Comparison of ENCODE assay signal across 23 cellular contexts in the genomic region with DNA sequence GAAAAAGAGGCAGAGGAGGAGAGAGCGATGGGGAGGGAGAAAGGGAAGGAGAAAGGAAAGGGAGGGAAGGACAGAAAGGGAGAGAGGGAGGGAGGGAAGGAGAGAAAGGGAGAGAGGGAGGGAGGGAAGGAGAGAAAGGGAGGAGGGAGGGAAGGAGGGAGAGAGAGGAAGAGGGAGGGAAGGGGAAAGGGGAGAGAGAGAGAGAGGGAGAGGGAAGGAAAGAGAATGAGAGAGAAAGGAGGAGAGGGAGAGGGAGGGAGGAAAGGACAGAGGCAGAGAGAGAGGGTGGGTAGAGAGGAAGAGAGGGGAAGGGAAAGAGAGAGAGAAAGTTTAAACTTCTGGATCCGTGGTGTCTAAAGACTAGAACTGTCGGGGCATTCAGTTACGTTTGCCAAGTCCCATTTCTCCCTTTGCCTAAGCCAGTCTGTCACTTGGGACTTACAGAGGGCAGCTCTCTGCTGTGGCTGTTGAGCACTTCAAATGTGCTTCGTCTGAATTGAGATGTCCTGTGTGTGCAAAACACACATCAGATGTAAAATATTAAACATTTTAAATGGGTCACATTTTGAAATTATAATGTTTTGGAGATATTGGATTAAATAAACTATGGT.
DNase-seq lines count a peak whose midpoint lies in the region; ATAC-seq and TF ChIP-seq lines count a peak whose summit lies in the region.
"Had no signal": no experiment of that assay in that cellular context is flagged by ENCODE, and none has a peak within 500 bp of the region (broad histone marks: within the 10 kb centered on the region; RNA-seq: fewer than 3 reads in every experiment).

No MANE protein-coding gene starts in this region.

- H3K79me2 ChIP-seq in mammary epithelial cell (ENCODE audit: insufficient read depth, low read length) (no peaks in the 10 kb centered on the region), parathyroid adenoma (no peaks in the 10 kb centered on the region)

- 53% methylated on average over 2 of the region's 5 CpGs for WGBS in mammary epithelial cell (ENCODE audit: low coverage, missing lambda C conversion rate)

- peaks cover 8% of the 10 kb centered on the region for H3K27me3 Mint-ChIP-seq in activated naive CD4-positive, alpha-beta T cell treated with anti-CD3 and anti-CD28 coated beads, Interleukin-2, amount 10 ng/mL, durations not matched to agents 7 days and 5 days

- H3K36me3 ChIP-seq in mammary epithelial cell (ENCODE audit: insufficient read depth, low read length), result no peaks in the 10 kb centered on the region
- H3K36me3 ChIP-seq in parathyroid adenoma (ENCODE audit: control insufficient read depth, insufficient read depth, low read length), result no peaks in the 10 kb centered on the region
- H3K36me3 ChIP-seq: BLaER1 treated with 17β-estradiol and CSF1 and Interleukin-3, amounts not matched to agents 10 nM and 100 nM; brain microvascular endothelial cell; upper lobe of right lung had no signal

- no peak overlapping the region for H3K4me3 Mint-ChIP-seq in activated naive CD4-positive, alpha-beta T cell treated with anti-CD3 and anti-CD28 coated beads, Interleukin-2, amount 10 ng/mL, durations not matched to agents 7 days and 5 days
- H3K4me3 Mint-ChIP-seq: activated T-cell treated with anti-CD3 and anti-CD28 coated beads, Interleukin-2, amount 50 U/mL, for 72 hours; natural killer cell had no signal

- CTCF ChIA-PET in mammary epithelial cell (lab: Charles Lee; ENCODE audit: low non-redundant PET), result no interaction called here
- CTCF ChIA-PET in activated naive CD4-positive, alpha-beta T cell treated with anti-CD3 and anti-CD28 coated beads, Interleukin-2, amount 10 ng/mL, durations not matched to agents 7 days and 5 days (lab: Charles Lee), result no interaction called here

- ATAC-seq in GM18907 (IDR thresholded peaks at IDR 0.05; ENCODE audit: unreplicated experiment), result no peak
- ATAC-seq in HG03521 (IDR thresholded peaks at IDR 0.05; ENCODE audit: unreplicated experiment), result no peak
- ATAC-seq: activated CD4-positive, CD25-positive, alpha-beta regulatory T cell treated with anti-CD3 and anti-CD28 coated beads, Interleukin-2, amount 50 U/mL, for 24 hours; activated T-cell treated with anti-CD3 and anti-CD28 coated beads, Interleukin-2, amount 50 U/mL, for 72 hours; natural killer cell had no signal

- H3K4me2 ChIP-seq in mammary epithelial cell (ENCODE audit: insufficient read depth, low read depth, low read length) (no peak overlapping the region), parathyroid adenoma (ENCODE audit: low read length) (peak overlapping the region; percentile 50)
- H3K4me2 ChIP-seq: A549; BLaER1 treated with 17β-estradiol and CSF1 and Interleukin-3, amounts not matched to agents 10 nM and 100 nM; KMS-11 had no signal

- H3K27ac ChIP-seq in mammary epithelial cell (ENCODE audit: insufficient read depth, low read depth, low read length), result no peak overlapping the region
- H3K27ac ChIP-seq in parathyroid adenoma, result peak overlapping the region; percentile 10
- H3K27ac ChIP-seq: A549; BLaER1 treated with 17β-estradiol and CSF1 and Interleukin-3, amounts not matched to agents 10 nM and 100 nM; brain microvascular endothelial cell; KMS-11; upper lobe of right lung had no signal

- H3K4me3 ChIP-seq in mammary epithelial cell (replicated peaks in 1 of 3; ENCODE audit: insufficient read depth in 1 of 3, low read depth in 2 of 3, low read length in 3 of 3), result no peak overlapping the region
- H3K4me3 ChIP-seq in parathyroid adenoma (ENCODE audit: low read depth, low read length), result peak overlapping the region; percentile 12
- H3K4me3 ChIP-seq: A549; BLaER1 treated with 17β-estradiol and CSF1 and Interleukin-3, amounts not matched to agents 10 nM and 100 nM; GM12878; upper lobe of right lung had no signal

- no TSS peak for BruUV-seq in mammary epithelial cell (replicated peaks; lab: Mats Ljungman, UMichigan)

- no peak overlapping the region for H3K27ac Mint-ChIP-seq in activated naive CD4-positive, alpha-beta T cell treated with anti-CD3 and anti-CD28 coated beads, Interleukin-2, amount 10 ng/mL, durations not matched to agents 7 days and 5 days
- H3K27ac Mint-ChIP-seq: activated T-cell treated with anti-CD3 and anti-CD28 coated beads, Interleukin-2, amount 50 U/mL, for 72 hours; natural killer cell had no signal

- TF ChIP-seq CTCF in mammary epithelial cell (conservative IDR thresholded peaks at IDR 0.05 in 1 of 2, IDR thresholded peaks at IDR 0.05 in 1 of 2; ENCODE audit: extremely low read depth in 1 of 2, insufficient read depth in 1 of 2, low read depth in 1 of 2, low read length in 2 of 2) (no peak), parathyroid adenoma (IDR thresholded peaks at IDR 0.05) (no peak)

- intact Hi-C loops in mammary epithelial cell (cut with micrococcal nuclease), result no loop called here

- in situ Hi-C loops in mammary epithelial cell (cut with MboI; ENCODE audit: low sequenced_read_pairs in 2 of 2), result no loop called here

- H3K4me1 ChIP-seq in mammary epithelial cell (ENCODE audit: insufficient read depth, low read length) (peaks cover 28% of the 10 kb centered on the region), parathyroid adenoma (peaks cover 21% of the 10 kb centered on the region)
- H3K4me1 ChIP-seq: A549 had no signal

- peak overlapping the region; percentile 79 for H2AFZ ChIP-seq in mammary epithelial cell (ENCODE audit: low read depth, low read length)
- peak overlapping the region; percentile 74 for H2AFZ ChIP-seq in parathyroid adenoma

- H3K27me3 ChIP-seq in mammary epithelial cell (ENCODE audit: insufficient read depth, low read length) (no peaks in the 10 kb centered on the region), parathyroid adenoma (ENCODE audit: control insufficient read depth, insufficient read depth, low read length) (no peaks in the 10 kb centered on the region)
- H3K27me3 ChIP-seq: brain microvascular endothelial cell, upper lobe of right lung had no signal

- peaks cover 3% of the 10 kb centered on the region for H3K9me3 ChIP-seq in mammary epithelial cell (replicated peaks; ENCODE audit: insufficient read depth, low read length)
- no peaks in the 10 kb centered on the region for H3K9me3 ChIP-seq in parathyroid adenoma (ENCODE audit: control insufficient read depth, low read length)
- H3K9me3 ChIP-seq: A549, upper lobe of right lung had no signal

- H3K4me1 Mint-ChIP-seq in activated naive CD4-positive, alpha-beta T cell treated with anti-CD3 and anti-CD28 coated beads, Interleukin-2, amount 10 ng/mL, durations not matched to agents 7 days and 5 days, result no peaks in the 10 kb centered on the region
- H3K4me1 Mint-ChIP-seq: natural killer cell had no signal

- DNase-seq in NCI-H146 (lab: John Stamatoyannopoulos, UW), result peak; percentile 20
- no peak for DNase-seq in NCI-H146 treated with DMSO at 0.1 percent for 48 hours (lab: John Stamatoyannopoulos, UW; ENCODE audit: unreplicated experiment)
- peak; percentile 4 for DNase-seq in NCI-H524 treated with DMSO at 0.1 percent for 48 hours (lab: John Stamatoyannopoulos, UW)
- no peak for DNase-seq in mammary epithelial cell
- DNase-seq in activated naive CD4-positive, alpha-beta T cell treated with anti-CD3 and anti-CD28 coated beads, Interleukin-2, amount 10 ng/mL, durations not matched to agents 7 days and 5 days, result no peak
- DNase-seq: activated T-cell treated with anti-CD3 and anti-CD28 coated beads, Interleukin-2, amount 50 U/mL, for 72 hours; brain microvascular endothelial cell; foreskin fibroblast; hippocampal formation; mesenchymal stem cell; natural killer cell; NCI-H1048; NCI-H748 treated with DMSO at 0.1 percent for 48 hours; stimulated activated naive CD4-positive, alpha-beta T cell had no signal

- H4K20me1 ChIP-seq in mammary epithelial cell (ENCODE audit: insufficient read depth, low read length), result no peaks in the 10 kb centered on the region

- H3K9ac ChIP-seq in mammary epithelial cell (ENCODE audit: insufficient read depth, low read length) (no peak overlapping the region), parathyroid adenoma (no peak overlapping the region)
- H3K9ac ChIP-seq: BLaER1 treated with 17β-estradiol and CSF1 and Interleukin-3, amounts not matched to agents 10 nM and 100 nM; KMS-11 had no signal

- dilution Hi-C loops in mammary epithelial cell (cut with HindIII; ENCODE audit: low sequenced_read_pairs), result no loop called here

- no peaks in the 10 kb centered on the region for H3K36me3 Mint-ChIP-seq in activated naive CD4-positive, alpha-beta T cell treated with anti-CD3 and anti-CD28 coated beads, Interleukin-2, amount 10 ng/mL, durations not matched to agents 7 days and 5 days
- H3K36me3 Mint-ChIP-seq: natural killer cell had no signal

- peaks cover 3% of the 10 kb centered on the region for H3K9me3 Mint-ChIP-seq in activated naive CD4-positive, alpha-beta T cell treated with anti-CD3 and anti-CD28 coated beads, Interleukin-2, amount 10 ng/mL, durations not matched to agents 7 days and 5 days
- H3K9me3 Mint-ChIP-seq: natural killer cell had no signal

Comparison
In these comparisons a context has a peak if more than half of its experiments do, and no peak if none do; other contexts are left out.
1. DNase-seq: peak in NCI-H146 (single experiment) and NCI-H524 treated with DMSO at 0.1 percent for 48 hours (single experiment); none in NCI-H146 treated with DMSO at 0.1 percent for 48 hours (single experiment), mammary epithelial cell (single experiment) and activated naive CD4-positive, alpha-beta T cell treated with anti-CD3 and anti-CD28 coated beads, Interleukin-2, amount 10 ng/mL, durations not matched to agents 7 days and 5 days (single experiment).